1 cellular context compared by ENCODE assay signal in the genomic region with DNA sequence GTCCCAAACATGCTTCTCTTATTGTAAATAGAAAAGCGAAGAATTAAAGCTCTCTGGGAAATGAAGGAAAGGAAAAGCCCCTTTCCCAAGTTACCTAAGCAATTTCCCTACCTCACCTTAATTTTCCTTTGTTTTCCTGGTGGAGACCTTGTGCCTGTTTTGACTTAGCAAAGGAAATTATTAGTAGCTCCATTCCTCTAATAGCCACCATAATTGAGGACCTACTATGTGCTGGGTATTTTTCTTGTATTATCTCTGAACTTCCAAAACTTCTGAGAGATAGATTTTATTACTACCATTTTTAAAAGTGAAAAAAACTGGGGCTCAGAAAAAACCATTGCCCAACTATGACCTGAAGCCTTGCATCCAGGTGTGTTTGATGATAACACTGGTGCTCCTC.
TF ChIP-seq lines count a peak whose summit lies in the region.

No MANE protein-coding gene starts in this region.

TF ChIP-seq in IMR-90, 13 proteins besides CTCF, POLR2A, EP300 and RAD21 (continued from another document):
- TF ChIP-seq, protein P1, sequence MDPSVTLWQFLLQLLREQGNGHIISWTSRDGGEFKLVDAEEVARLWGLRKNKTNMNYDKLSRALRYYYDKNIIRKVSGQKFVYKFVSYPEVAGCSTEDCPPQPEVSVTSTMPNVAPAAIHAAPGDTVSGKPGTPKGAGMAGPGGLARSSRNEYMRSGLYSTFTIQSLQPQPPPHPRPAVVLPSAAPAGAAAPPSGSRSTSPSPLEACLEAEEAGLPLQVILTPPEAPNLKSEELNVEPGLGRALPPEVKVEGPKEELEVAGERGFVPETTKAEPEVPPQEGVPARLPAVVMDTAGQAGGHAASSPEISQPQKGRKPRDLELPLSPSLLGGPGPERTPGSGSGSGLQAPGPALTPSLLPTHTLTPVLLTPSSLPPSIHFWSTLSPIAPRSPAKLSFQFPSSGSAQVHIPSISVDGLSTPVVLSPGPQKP (IDR thresholded peaks at IDR 0.05; ENCODE audit: borderline replicate concordance, low read depth, low read length), result no peak
- TF ChIP-seq BHLHE40 (IDR thresholded peaks at IDR 0.05; ENCODE audit: low read depth, low read length), result no peak
TF ChIP-seq in IMR-90: peak in this region for 0.
